In genomic region chr19:10270616-10271394, GRCh38 we compare ENCODE assay signal across 8 cellular contexts. TPM values are rescaled to one million over a fixed set of nuclear protein-coding genes. Genes with fewer than 3 reads are reported as not detected.
DNase-seq lines count a peak whose midpoint lies in the region; ATAC-seq and TF ChIP-seq lines count a peak whose summit lies in the region.

Gene ICAM1, plus strand, starts transcription at chr19:10271120. Its CDS starts 40 bp downstream, at chr19:10271160.

- in situ Hi-C loops in GM13977 (cut with MboI; ENCODE audit: low pct_unique_long_range_greater_than_20kb, low sequenced_read_pairs, unreplicated experiment) = loop anchor here (5.0 to 25.0 kb wide), 2 partner anchors 116 to 334 kb away; partner anchors contain the start of gene OLFM2

- H3K9me2 ChIP-seq in OCI-LY7 (ENCODE audit: insufficient read depth, low read length) = no peaks in the 10 kb centered on the region

- peaks cover 0 to 39% (median 15%) of the 10 kb centered on the region in 4 donors for H3K27me3 ChIP-seq in esophagus muscularis mucosa

- TF ChIP-seq EP300 in esophagus muscularis mucosa (IDR thresholded peaks at IDR 0.05) = peak; percentile 61

- peak; percentile 59 for TF ChIP-seq POLR2A in esophagus muscularis mucosa (IDR thresholded peaks at IDR 0.05; ENCODE audit: low read depth)

- H3K4me1 ChIP-seq in OCI-LY7 (ENCODE audit: insufficient read depth, low read length, poor library complexity, severe bottlenecking) (peaks cover 31% of the 10 kb centered on the region), esophagus muscularis mucosa (peaks cover 32 to 57% (median 37%) of the 10 kb centered on the region in 4 donors)

- H3K4me3 Mint-ChIP-seq in natural killer cell (peak within 1 kb of the TSS; percentile 90), glutamatergic neuron (ENCODE audit: unreplicated experiment) (no peak within 1 kb of the TSS)

- H3K4me3 ChIP-seq in OCI-LY7 (ENCODE audit: low read depth, low read length, poor library complexity, severe bottlenecking) (peak within 1 kb of the TSS; percentile 66), esophagus muscularis mucosa (peak within 1 kb of the TSS; percentile 46 to 59 (median 50))

- H3K79me2 ChIP-seq in OCI-LY7 (ENCODE audit: insufficient read depth, low read depth, low read length) = 0 out of 2 replicates have a peak, but pooled peaks cover 5% of the 10 kb centered on the region

- no peaks in the 10 kb centered on the region for H3K36me3 Mint-ChIP-seq in natural killer cell
- no peaks in the 10 kb centered on the region for H3K36me3 Mint-ChIP-seq in glutamatergic neuron (ENCODE audit: unreplicated experiment)

- peaks cover 28 to 42% of the 10 kb centered on the region in 2 donors for H3K4me1 Mint-ChIP-seq in natural killer cell
- no peaks in the 10 kb centered on the region for H3K4me1 Mint-ChIP-seq in glutamatergic neuron (ENCODE audit: low read depth, unreplicated experiment)

- H3K27ac ChIP-seq in OCI-LY7 (ENCODE audit: low read depth, low read length, poor library complexity, severe bottlenecking) (peak within 1 kb of the TSS; percentile 75), esophagus muscularis mucosa (replicated peaks in 1 of 4) (peak within 1 kb of the TSS; percentile 68 to 88 (median 79)), temporal lobe (ENCODE audit: low read depth, low read length) (peak within 1 kb of the TSS; percentile 44)

- TSS peak; percentile 90 for BruUV-seq in OCI-LY7 (replicated peaks; lab: Mats Ljungman, UMichigan)

- DNase-seq in GM13977 (ENCODE audit: low spot score) = peak; percentile 82
- peak; percentile 80 for DNase-seq in OCI-LY7 (ENCODE audit: low spot score)
- DNase-seq in activated T-cell treated with anti-CD3 and anti-CD28 coated beads for 24 hours (ENCODE audit: low read depth) = peak; percentile 62
- DNase-seq in esophagus muscularis mucosa (ENCODE audit: extremely low spot score) = peak; percentile 98
- peak; percentile 70 for DNase-seq in natural killer cell
- no peak for DNase-seq in glutamatergic neuron

- H3K36me3 ChIP-seq in OCI-LY7 (ENCODE audit: insufficient read depth, low read length) (0 out of 2 replicates have a peak, but pooled peaks cover 3% of the 10 kb centered on the region), esophagus muscularis mucosa (peaks cover 0 to 11% (median 6%) of the 10 kb centered on the region in 4 donors)

- CTCF ChIA-PET in OCI-LY7 (lab: Charles Lee; ENCODE audit: unreplicated experiment) = interaction anchor here (0.6 to 1.2 kb wide), 6 partner anchors 12 to 153 kb away, joined by 3 to 4 read pairs (median 3); partner anchors contain the start of gene TYK2

- peak within 1 kb of the TSS; percentile 61; the same call in 1 of the 2 replicates for H2AFZ ChIP-seq in OCI-LY7 (ENCODE audit: low read length)

- H3K27ac Mint-ChIP-seq in natural killer cell = peak within 1 kb of the TSS; percentile 94 to 96
- H3K27ac Mint-ChIP-seq in glutamatergic neuron (ENCODE audit: unreplicated experiment) = no peak within 1 kb of the TSS

- H3K9me3 ChIP-seq in OCI-LY7 (ENCODE audit: low read length) (no peaks in the 10 kb centered on the region), esophagus muscularis mucosa (no peaks in the 10 kb centered on the region)

- H3K9me3 Mint-ChIP-seq in natural killer cell = no peaks in the 10 kb centered on the region
- H3K9me3 Mint-ChIP-seq in glutamatergic neuron (ENCODE audit: unreplicated experiment) = no peaks in the 10 kb centered on the region

- H3K27me3 Mint-ChIP-seq in natural killer cell (ENCODE audit: low read depth in 2 of 2) (no peaks in the 10 kb centered on the region), glutamatergic neuron (ENCODE audit: unreplicated experiment) (peaks cover 8% of the 10 kb centered on the region)

- H4K20me1 ChIP-seq in OCI-LY7 (ENCODE audit: insufficient read depth, low read length) = no peaks in the 10 kb centered on the region

- H3K4me2 ChIP-seq in OCI-LY7 (ENCODE audit: low read length) = peak within 1 kb of the TSS; percentile 86

- WGBS in esophagus muscularis mucosa = 5% methylated on average over 43 of the region's 51 CpGs

- POLR2A ChIA-PET in OCI-LY7 (lab: Charles Lee) = interaction anchor here (0.6 to 2.4 kb wide), 13 partner anchors 10 to 576 kb away, joined by 3 to 14 read pairs (median 4); partner anchors contain the start of genes ICAM4, ICAM5, RAVER1 and TYK2

- ATAC-seq in HG02759 (IDR thresholded peaks at IDR 0.05; ENCODE audit: unreplicated experiment) = peak; percentile 56
- peak; percentile 49 to 75 (median 63) for ATAC-seq in natural killer cell

- intact Hi-C loops in OCI-LY7 (cut with micrococcal nuclease; ENCODE audit: unreplicated experiment) = no loop called here
- intact Hi-C loops in esophagus muscularis mucosa (cut with DNase I) = no loop called here
- intact Hi-C loops in natural killer cell (cut with micrococcal nuclease) = loop anchor here (2.0 to 5.0 kb wide), 5 partner anchors 20 to 166 kb away; partner anchors contain the start of genes RAVER1 and TYK2

- TF ChIP-seq CTCF in GM13977 (IDR thresholded peaks at IDR 0.05; ENCODE audit: extremely low read depth, insufficient read depth, missing control alignments) (no peak), OCI-LY7 (conservative IDR thresholded peaks at IDR 0.05; ENCODE audit: low read length) (0 out of 2 replicates have a peak, but pooled peaks have one; percentile 17), esophagus muscularis mucosa (IDR thresholded peaks at IDR 0.05) (no peak), natural killer cell (IDR thresholded peaks at IDR 0.05) (no peak), glutamatergic neuron (IDR thresholded peaks at IDR 0.05; ENCODE audit: partially characterized antibody, unreplicated experiment) (no peak)

RNA-seq across cellular contexts. Expression of gene ICAM1, which starts in this region (rescaled TPM):
- 12.0 and 15.8 TPM in 2 replicates for total RNA-seq in OCI-LY7 (2014; rRNA removed; shearing (Covaris generic))
- total RNA-seq in OCI-LY7 (2022) (13.4 and 13.5 TPM in 2 replicates), esophagus muscularis mucosa (10 to 100 TPM; 15.8 to 63.5 (median 18.4) TPM), natural killer cell (10 to 100 TPM; 33.1 to 73.7 (median 56.5) TPM), temporal lobe (0.98 TPM), glutamatergic neuron (ENCODE audit: unreplicated experiment) (not detected)
